17 cellular contexts compared by ENCODE assay signal in genomic region chr9:137696526-137696925, GRCh38.
"Had no signal": no experiment of that assay in that cellular context is flagged by ENCODE, and none has a peak within 500 bp of the region (broad histone marks: within the 10 kb centered on the region; RNA-seq: fewer than 3 reads in every experiment).

No MANE protein-coding gene starts in this region.

- H3K27ac Mint-ChIP-seq: activated CD4-positive, alpha-beta T cell treated with anti-CD3 and anti-CD28 coated beads, Interleukin-2, amount 10 ng/mL, durations not matched to agents 7 days and 5 days; activated naive CD8-positive, alpha-beta T cell; progenitor cell of endocrine pancreas; T-helper 1 cell treated with Interleukin-12 subunit alpha and Interleukin-12 subunit beta and Interleukin-4 antibody, amounts not matched to agents 30 μg/mL and 1 μg/mL, for 36 hours had no signal

- H3K9me3 ChIP-seq: right atrium auricular region, transverse colon had no signal

- H3K27ac ChIP-seq: epithelial cell of prostate, right atrium auricular region, transverse colon had no signal

- H3K36me3 ChIP-seq: right atrium auricular region, transverse colon had no signal

- ATAC-seq: left cardiac atrium; stimulated activated naive CD8-positive, alpha-beta T cell treated with anti-CD3 and anti-CD28 coated beads, Interleukin-15, Interleukin-2, amounts not matched to agents 100 U/mL and 50 U/mL, for 24 hours had no signal

- H3K4me3 ChIP-seq: lung, right atrium auricular region, transverse colon had no signal

- H3K27me3 Mint-ChIP-seq: activated CD4-positive, alpha-beta T cell treated with anti-CD3 and anti-CD28 coated beads, Interleukin-2, amount 10 ng/mL, durations not matched to agents 7 days and 5 days; activated naive CD8-positive, alpha-beta T cell; progenitor cell of endocrine pancreas had no signal

- DNase-seq: activated CD4-positive, alpha-beta T cell treated with anti-CD3 and anti-CD28 coated beads, Interleukin-2, amount 10 ng/mL, durations not matched to agents 7 days and 5 days; activated effector memory CD4-positive, alpha-beta T cell treated with anti-CD3 and anti-CD28 coated beads, Interleukin-2, amount 50 U/mL, for 16 hours; amniotic stem cell; central memory CD4-positive, alpha-beta T cell; effector CD8-positive, alpha-beta T cell; foreskin melanocyte; left cardiac atrium; occipital lobe; stimulated activated CD4-positive, alpha-beta T cell treated with anti-CD3 and anti-CD28 coated beads, Interleukin-4, amount 100 ng/mL, for 1 hour; stimulated activated naive CD8-positive, alpha-beta T cell treated with anti-CD3 and anti-CD28 coated beads, Interleukin-15, Interleukin-2, amounts not matched to agents 100 U/mL and 50 U/mL, for 24 hours; transverse colon had no signal

- H3K4me3 Mint-ChIP-seq: activated CD4-positive, alpha-beta T cell treated with anti-CD3 and anti-CD28 coated beads, Interleukin-2, amount 10 ng/mL, durations not matched to agents 7 days and 5 days; activated naive CD8-positive, alpha-beta T cell; T-helper 1 cell treated with Interleukin-12 subunit alpha and Interleukin-12 subunit beta and Interleukin-4 antibody, amounts not matched to agents 30 μg/mL and 1 μg/mL, for 36 hours had no signal

- H3K27me3 ChIP-seq: right atrium auricular region, transverse colon had no signal
